In the genomic region with DNA sequence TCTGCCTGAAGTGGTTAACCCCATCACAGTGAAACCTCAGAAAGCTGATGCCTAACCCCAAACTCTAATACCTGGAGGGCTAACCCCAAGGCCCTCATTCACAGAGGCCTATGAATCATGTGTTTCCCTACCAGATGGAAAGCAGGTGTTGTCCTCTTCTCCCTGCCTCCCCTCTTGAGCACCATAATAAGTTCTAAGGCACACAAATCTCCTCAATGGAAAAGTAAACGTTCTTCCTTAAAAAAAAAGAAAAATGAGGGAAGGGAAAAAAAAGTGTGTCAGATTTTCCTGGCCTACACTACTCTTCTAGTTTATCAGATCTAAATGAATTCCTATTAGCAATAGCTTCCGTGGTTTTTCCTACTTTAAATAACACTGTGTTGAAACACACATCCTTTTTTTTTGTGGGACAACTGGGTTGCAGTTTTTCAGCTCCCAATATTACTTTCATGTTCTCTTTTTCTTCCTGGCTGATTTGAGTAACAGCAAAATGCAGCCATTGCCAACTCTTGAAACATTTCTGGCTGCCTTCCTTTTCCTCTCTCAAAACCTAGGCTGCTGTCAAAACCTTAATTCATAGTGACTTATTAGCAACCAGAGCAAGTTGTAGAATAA, we compare ENCODE assay signal across 10 cellular contexts. TPM values are rescaled to one million over a fixed set of nuclear protein-coding genes. Genes with fewer than 3 reads are reported as not detected.
DNase-seq lines count a peak whose midpoint lies in the region; ATAC-seq and TF ChIP-seq lines count a peak whose summit lies in the region.
"Had no signal": no experiment of that assay in that cellular context is flagged by ENCODE, and none has a peak within 500 bp of the region (broad histone marks: within the 10 kb centered on the region; RNA-seq: fewer than 3 reads in every experiment).

No MANE protein-coding gene starts in this region.

- TF ChIP-seq CTCF in choroid plexus epithelial cell (conservative IDR thresholded peaks at IDR 0.05; ENCODE audit: low read depth, low read length) (no peak), lung (IDR thresholded peaks at IDR 0.05; ENCODE audit: control extremely low read depth, extremely low read depth) (no peak), tibial artery (IDR thresholded peaks at IDR 0.05) (no peak)

- WGBS in lung, 2 donors: 2 to 4% methylated on average over 2 of the region's 2 CpGs

- H3K36me3 ChIP-seq in lung (ENCODE audit: control insufficient read depth in 2 of 2, insufficient read depth in 2 of 2, low read length in 2 of 2) (no peaks in the 10 kb centered on the region), tibial artery (no peaks in the 10 kb centered on the region)

- H3K4me3 ChIP-seq in choroid plexus epithelial cell (ENCODE audit: low read depth, low read length) (no peak overlapping the region), lung (no peak overlapping the region), tibial artery (peak overlapping the region in 1 of 2 donors; percentile 4)

- peak; percentile 44 for ATAC-seq in lung (ENCODE audit: insufficient read depth, low FRiP score)
- ATAC-seq in GM19463 (IDR thresholded peaks at IDR 0.05; ENCODE audit: unreplicated experiment): no peak

- H3K4me1 ChIP-seq in lung (ENCODE audit: control insufficient read depth in 2 of 2, insufficient read depth in 2 of 2, low read length in 2 of 2): peaks cover 10 to 16% of the 10 kb centered on the region in 2 donors
- peaks cover 0 to 61% (median 48%) of the 10 kb centered on the region in 4 donors for H3K4me1 ChIP-seq in tibial artery

- H3K27me3 ChIP-seq in lung (ENCODE audit: control insufficient read depth, insufficient read depth) (no peaks in the 10 kb centered on the region), tibial artery (no peaks in the 10 kb centered on the region)

- H3K27ac ChIP-seq in lung (ENCODE audit: low read depth in 1 of 2, low read length in 1 of 2) (peak overlapping the region; percentile 70 to 85), tibial artery (peak overlapping the region; percentile 76 to 81)

- H3K9me3 ChIP-seq in lung (ENCODE audit: control insufficient read depth in 2 of 2, insufficient read depth in 1 of 2, low read length in 1 of 2): no peaks in the 10 kb centered on the region
- H3K9me3 ChIP-seq in tibial artery: no peaks in the 10 kb centered on the region

- DNase-seq in NCI-H146 treated with DMSO at 0.1 percent for 48 hours (lab: John Stamatoyannopoulos, UW; ENCODE audit: unreplicated experiment) (peak; percentile 27), choroid plexus epithelial cell (ENCODE audit: low read depth) (peak; percentile 64), lung (ENCODE audit: low spot score) (no peak), tibial artery (no peak), T1000 (lab: John Stamatoyannopoulos, UW) (no peak), occipital lobe (lab: John Stamatoyannopoulos, UW) (no peak)
- no peak for DNase-seq in activated CD4-positive, alpha-beta T cell treated with anti-CD3 and anti-CD28 coated beads for 4 hours
- DNase-seq: NCI-H187 had no signal

- intact Hi-C loops in tibial artery (cut with DNase I; ENCODE audit: low total_unique reads): loop anchor here (2.0 kb wide), 1 partner anchor 61 kb away; no protein-coding TSS in a partner anchor

RNA-seq across cellular contexts. Expression of gene SLC44A3, which starts 43.2 kb away (rescaled TPM):
- 10 to 100 TPM; 13.8 to 31.8 TPM for total RNA-seq in lung
- 1 to 10 TPM; 9.3 to 9.4 TPM for polyA plus RNA-seq in lung
- 2.2 TPM for total RNA-seq in occipital lobe
- polyA plus RNA-seq: neural cell had no signal

Comparison
In these comparisons a context has a peak if more than half of its experiments do, and no peak if none do; other contexts are left out.
1. DNase-seq: peak in NCI-H146 treated with DMSO at 0.1 percent for 48 hours (single experiment) and choroid plexus epithelial cell (single experiment); none in lung (single experiment), tibial artery (0 of 2), activated CD4-positive, alpha-beta T cell treated with anti-CD3 and anti-CD28 coated beads for 4 hours (0 of 2), T1000 (single experiment) and occipital lobe (single experiment).